11 cellular contexts compared by ENCODE assay signal in the genomic region with DNA sequence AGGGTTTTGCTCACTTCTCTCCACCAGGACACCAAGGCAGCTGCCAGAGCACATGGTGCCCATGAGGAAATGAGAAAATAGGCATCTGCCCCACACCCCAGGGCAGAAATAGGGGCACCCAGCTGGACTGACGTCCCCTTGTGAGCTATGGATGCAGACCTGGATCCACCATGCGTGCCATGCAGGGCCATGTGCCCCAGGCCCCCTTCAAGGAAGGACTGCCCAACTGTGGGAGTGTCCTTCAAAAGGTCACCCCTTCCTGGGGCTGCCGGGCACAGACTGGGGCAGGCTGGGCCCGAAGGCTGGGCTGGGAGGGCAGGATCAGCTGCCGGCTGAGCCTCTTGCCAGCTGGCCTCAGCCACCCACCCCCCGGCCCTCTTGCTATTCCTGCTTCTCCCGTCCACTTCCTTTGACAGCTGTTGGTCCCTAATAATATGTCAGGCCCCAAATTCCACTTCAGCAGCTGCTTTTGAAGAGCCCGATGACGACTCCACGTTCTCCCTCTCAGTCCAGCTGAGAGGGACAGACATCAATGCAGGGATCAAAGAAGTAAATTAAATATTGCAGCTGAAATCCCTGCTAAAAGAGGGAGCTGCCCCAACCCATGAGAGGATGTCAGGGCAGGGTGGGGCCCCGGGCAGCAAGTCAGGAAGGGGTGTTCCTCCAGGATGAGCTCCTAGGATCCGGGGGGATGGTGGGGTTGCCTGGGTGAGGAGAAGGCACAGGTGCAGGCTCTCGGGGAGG.
"Had no signal": no experiment of that assay in that cellular context is flagged by ENCODE, and none has a peak within 500 bp of the region (broad histone marks: within the 10 kb centered on the region; RNA-seq: fewer than 3 reads in every experiment).

No MANE protein-coding gene starts in this region.

- ATAC-seq: left cardiac atrium; natural killer cell treated with Interleukin-12 subunit alpha and Interleukin-12 subunit beta and Interleukin-15 and Interleukin-18, amount 100 ng/mL, for 72 hours had no signal

- DNase-seq: activated CD4-positive, alpha-beta T cell treated with anti-CD3 and anti-CD28 coated beads, Interleukin-2, amount 10 ng/mL, durations not matched to agents 7 days and 5 days; effector memory CD4-positive, alpha-beta T cell; esophagus squamous epithelium; left cardiac atrium; mesendoderm; occipital lobe; retina; T-helper 1 cell; T-helper 9 cell; trophoblast cell had no signal

- H3K9me3 ChIP-seq: esophagus squamous epithelium had no signal

- H3K4me3 ChIP-seq: esophagus squamous epithelium had no signal

- H3K36me3 ChIP-seq: esophagus squamous epithelium had no signal
